1 cellular context compared by ENCODE assay signal in genomic region chr10:2477154-2477553, GRCh38.
TF ChIP-seq lines count a peak whose summit lies in the region.

No MANE protein-coding gene starts in this region.

TF ChIP-seq in H1, 55 proteins besides CTCF, POLR2A, EP300 and RAD21 (continued from another document):
- no peak for TF ChIP-seq CBX8 (IDR thresholded peaks at IDR 0.05; ENCODE audit: borderline replicate concordance, low read depth, low read length)
- peak; percentile 89 for TF ChIP-seq MAX (IDR thresholded peaks at IDR 0.05)
- TF ChIP-seq JUND (IDR thresholded peaks at IDR 0.05; ENCODE audit: low read length): no peak
- no peak for TF ChIP-seq SP4 (IDR thresholded peaks at IDR 0.05; ENCODE audit: low read length)
- no peak for TF ChIP-seq CBX5 (IDR thresholded peaks at IDR 0.05; ENCODE audit: low read depth, low read length)
- no peak for TF ChIP-seq RNF2 (IDR thresholded peaks at IDR 0.05; ENCODE audit: borderline replicate concordance, low read depth, low read length, missing control alignments, poor library complexity, severe bottlenecking)
- no peak for TF ChIP-seq SUZ12 (IDR thresholded peaks at IDR 0.05; ENCODE audit: low read length)
- no peak for TF ChIP-seq BACH1 (IDR thresholded peaks at IDR 0.05; ENCODE audit: low read length)
- peak; percentile 60; the same call in 1 of the 2 replicates for TF ChIP-seq KDM1A (IDR thresholded peaks at IDR 0.05; ENCODE audit: borderline replicate concordance, low read length)
- peak; percentile 25 for TF ChIP-seq ASH2L (IDR thresholded peaks at IDR 0.05; ENCODE audit: low read length)
- peak; percentile 65; the same call in 1 of the 2 replicates for TF ChIP-seq E2F6 (IDR thresholded peaks at IDR 0.05)
- peak; percentile 59 for TF ChIP-seq NANOG (IDR thresholded peaks at IDR 0.05; ENCODE audit: insufficient read depth, low read depth, low read length, poor library complexity, severe bottlenecking)
- TF ChIP-seq BRCA1 (IDR thresholded peaks at IDR 0.05; ENCODE audit: low read depth, low read length): no peak
- no peak for TF ChIP-seq SP2 (IDR thresholded peaks at IDR 0.05; ENCODE audit: low read length)
- TF ChIP-seq CTBP2 (IDR thresholded peaks at IDR 0.05; ENCODE audit: borderline replicate concordance, insufficient read depth, insufficient read length, low read length): peak; percentile 79
- no peak for TF ChIP-seq SIRT6 (IDR thresholded peaks at IDR 0.05; ENCODE audit: low read length)
- no peak for TF ChIP-seq TBP (IDR thresholded peaks at IDR 0.05; ENCODE audit: low read depth, low read length)
- TF ChIP-seq TCF12 (IDR thresholded peaks at IDR 0.05; ENCODE audit: low read depth, low read length): peak; percentile 99
